In the genomic region with DNA sequence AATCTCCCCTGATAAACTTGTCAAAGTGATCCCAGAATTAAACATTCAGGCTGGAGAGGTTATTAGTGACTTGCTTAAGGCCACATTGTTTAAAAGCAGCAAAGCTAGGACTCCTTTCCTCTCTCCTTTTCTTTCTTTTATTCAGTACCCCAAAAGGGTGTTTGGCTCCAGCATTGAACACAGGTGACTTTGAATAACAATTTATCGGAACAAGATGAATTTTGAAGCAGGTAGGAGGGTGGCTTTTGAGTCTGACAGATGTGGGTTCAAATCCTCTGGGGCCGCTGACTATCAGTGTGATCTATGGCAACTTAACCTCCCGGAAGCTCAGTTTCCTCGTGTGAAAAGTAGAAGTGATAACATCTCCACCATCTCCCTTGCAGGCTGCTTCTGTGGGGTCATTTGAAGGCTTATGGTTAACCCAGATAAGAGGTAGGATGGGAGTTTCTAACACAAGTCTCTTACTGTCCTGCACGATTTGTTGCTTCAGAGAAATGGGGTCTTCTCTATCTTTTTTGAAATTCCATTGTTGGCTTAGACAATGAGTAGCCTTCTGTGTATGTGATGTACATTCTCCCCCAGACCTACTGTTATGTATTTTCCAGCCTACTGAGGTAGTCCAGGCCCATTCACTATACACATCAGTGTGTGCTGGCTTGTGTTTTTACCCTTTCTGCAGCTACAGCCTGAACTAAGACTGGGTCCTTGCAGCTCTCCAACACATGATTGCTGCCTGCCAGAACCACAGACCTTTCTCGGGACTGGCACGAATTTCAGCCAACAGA, we compare ENCODE assay signal across 8 cellular contexts. TPM values are rescaled to one million over a fixed set of nuclear protein-coding genes. Genes with fewer than 3 reads are reported as not detected.
DNase-seq lines count a peak whose midpoint lies in the region; ATAC-seq and TF ChIP-seq lines count a peak whose summit lies in the region.

No MANE protein-coding gene starts in this region.

- peaks cover 11% of the 10 kb centered on the region for H3K36me3 Mint-ChIP-seq in activated CD4-positive, alpha-beta T cell treated with anti-CD3 and anti-CD28 coated beads for 36 hours (ENCODE audit: low read depth)

- peak overlapping the region; percentile 0 for H3K4me3 ChIP-seq in thoracic aorta

- H3K36me3 ChIP-seq in thoracic aorta = no peaks in the 10 kb centered on the region

- H3K9me3 Mint-ChIP-seq in activated CD4-positive, alpha-beta T cell treated with anti-CD3 and anti-CD28 coated beads for 36 hours (ENCODE audit: low read depth) = peaks cover 2% of the 10 kb centered on the region

- POLR2A ChIA-PET in activated CD4-positive, alpha-beta T cell treated with anti-CD3 and anti-CD28 coated beads for 36 hours (lab: Charles Lee) = interaction anchor here (1.4 to 1.5 kb wide), 3 partner anchors 26 to 31 kb away, joined by 3 to 15 read pairs (median 3); a partner anchor contains a TSS

- H3K4me1 Mint-ChIP-seq in activated CD4-positive, alpha-beta T cell treated with anti-CD3 and anti-CD28 coated beads for 36 hours = peaks cover 36% of the 10 kb centered on the region

- H3K27me3 ChIP-seq in thoracic aorta (replicated peaks; ENCODE audit: insufficient read depth) = no peaks in the 10 kb centered on the region

- no peak for DNase-seq in activated CD4-positive, alpha-beta T cell treated with anti-CD3 and anti-CD28 coated beads for 36 hours
- no peak for DNase-seq in activated CD4-positive, alpha-beta T cell treated with anti-CD3 and anti-CD28 coated beads, Interleukin-2, amount 50 U/mL, for 1 hour
- DNase-seq in UCSD-AML1 (lab: John Stamatoyannopoulos, UW; ENCODE audit: unreplicated experiment) (peak; percentile 13), cardiac septum (ENCODE audit: low spot score) (peak; percentile 82), thoracic aorta (ENCODE audit: low spot score) (no peak)

- CTCF ChIA-PET in activated CD4-positive, alpha-beta T cell treated with anti-CD3 and anti-CD28 coated beads for 36 hours (lab: Charles Lee) = interaction anchor here (1.0 to 1.5 kb wide), 6 partner anchors 11 to 641 kb away, joined by 3 to 6 read pairs (median 4); no protein-coding TSS in a partner anchor

- H3K4me3 Mint-ChIP-seq in activated CD4-positive, alpha-beta T cell treated with anti-CD3 and anti-CD28 coated beads for 36 hours = peak overlapping the region; percentile 30

- intact Hi-C loops in activated CD4-positive, alpha-beta T cell treated with anti-CD3 and anti-CD28 coated beads for 36 hours (cut with DNase I, micrococcal nuclease) = loop anchor here (1.0 to 10.0 kb wide), 5 partner anchors 26 to 540 kb away; a partner anchor contains a TSS
- intact Hi-C loops in cardiac septum (cut with DNase I) = no loop called here

- H3K9me3 ChIP-seq in thoracic aorta = no peaks in the 10 kb centered on the region

- H3K4me1 ChIP-seq in thoracic aorta (ENCODE audit: control insufficient read depth in 1 of 2, low read depth in 2 of 2) = peaks cover 7 to 32% of the 10 kb centered on the region in 2 donors

- H3K27ac ChIP-seq in thoracic aorta = peak overlapping the region; percentile 58 to 75

- TF ChIP-seq CTCF in thoracic aorta (IDR thresholded peaks at IDR 0.05) = no peak

- peak overlapping the region; percentile 84 for H3K27ac Mint-ChIP-seq in activated CD4-positive, alpha-beta T cell treated with anti-CD3 and anti-CD28 coated beads for 36 hours

- ATAC-seq in activated CD4-positive, alpha-beta T cell treated with anti-CD3 and anti-CD28 coated beads for 36 hours = peak; percentile 35
- no peak for ATAC-seq in thoracic aorta (ENCODE audit: insufficient number of reproducible peaks, low FRiP score, low read depth)
- no peak for ATAC-seq in HG03139 (IDR thresholded peaks at IDR 0.05; ENCODE audit: unreplicated experiment)
- ATAC-seq in GM18520 (IDR thresholded peaks at IDR 0.05; ENCODE audit: unreplicated experiment) = no peak
- no peak for ATAC-seq in GM18907 (IDR thresholded peaks at IDR 0.05; ENCODE audit: unreplicated experiment)

- no peaks in the 10 kb centered on the region for H3K27me3 Mint-ChIP-seq in activated CD4-positive, alpha-beta T cell treated with anti-CD3 and anti-CD28 coated beads for 36 hours

RNA-seq across cellular contexts. Expression of a gene that starts 29.0 kb away (rescaled TPM):
- total RNA-seq in activated CD4-positive, alpha-beta T cell treated with anti-CD3 and anti-CD28 coated beads for 36 hours = 10 to 100 TPM; 24.2 to 25.5 TPM
- total RNA-seq in cardiac septum (91.7 TPM), thoracic aorta (100 to 1,000 TPM; 132 to 396 TPM)

RNA-seq across cellular contexts. Expression of a gene that starts 55.0 kb away (rescaled TPM):
- 10 to 100 TPM; 31.8 to 33.2 TPM for total RNA-seq in activated CD4-positive, alpha-beta T cell treated with anti-CD3 and anti-CD28 coated beads for 36 hours
- total RNA-seq in cardiac septum = 29.0 TPM
- total RNA-seq in thoracic aorta = 10 to 100 TPM; 33.3 to 57.2 TPM

Comparison
In these comparisons a context has a peak if more than half of its experiments do, and no peak if none do; other contexts are left out.
1. DNase-seq: peak in UCSD-AML1 (single experiment) and cardiac septum (single experiment); none in activated CD4-positive, alpha-beta T cell treated with anti-CD3 and anti-CD28 coated beads for 36 hours (single experiment), activated CD4-positive, alpha-beta T cell treated with anti-CD3 and anti-CD28 coated beads, Interleukin-2, amount 50 U/mL, for 1 hour (single experiment) and thoracic aorta (single experiment).